13 cellular contexts compared by ENCODE assay signal in the genomic region with DNA sequence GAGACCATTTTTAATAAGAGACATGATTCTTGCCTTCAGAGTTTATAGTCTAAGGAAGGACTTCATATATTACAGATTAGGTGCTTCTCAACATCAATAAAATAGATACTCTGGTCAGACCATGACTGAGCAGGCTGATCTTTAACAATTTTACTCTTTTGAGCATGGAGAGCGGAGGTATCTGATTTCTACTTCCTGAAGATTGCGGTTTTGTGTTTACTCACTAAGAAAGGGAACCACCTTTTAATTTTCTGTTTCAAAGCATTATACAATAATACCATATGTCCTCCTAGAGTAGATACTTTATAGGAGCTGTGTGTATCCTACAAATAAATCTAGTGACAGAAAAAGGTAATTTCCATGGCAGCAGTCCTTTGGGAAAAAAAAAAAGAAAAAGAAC.
"Had no signal": no experiment of that assay in that cellular context is flagged by ENCODE, and none has a peak within 500 bp of the region (broad histone marks: within the 10 kb centered on the region; RNA-seq: fewer than 3 reads in every experiment).

No MANE protein-coding gene starts in this region.

- H3K27me3 ChIP-seq: hepatocyte, thyroid gland had no signal

- H3K4me1 Mint-ChIP-seq: central memory CD8-positive, alpha-beta T cell had no signal

- H3K4me3 ChIP-seq: adrenal gland, hepatocyte, thyroid gland had no signal

- H3K4me3 Mint-ChIP-seq: activated T-cell treated with anti-CD3 and anti-CD28 coated beads, Interleukin-2, amount 50 U/mL, for 72 hours; central memory CD8-positive, alpha-beta T cell; dendritic cell treated with granulocyte-macrophage colony-stimulating factor and Interleukin-4, amounts not matched to agents 40 ng/mL and 50 ng/mL, for 4 days had no signal

- H3K9me3 ChIP-seq: adrenal gland, neutrophil, thyroid gland had no signal

- H3K9me3 Mint-ChIP-seq: activated T-cell treated with anti-CD3 and anti-CD28 coated beads, Interleukin-2, amount 50 U/mL, for 72 hours; central memory CD8-positive, alpha-beta T cell; dendritic cell treated with granulocyte-macrophage colony-stimulating factor and Interleukin-4, amounts not matched to agents 40 ng/mL and 50 ng/mL, for 4 days had no signal

- H3K4me1 ChIP-seq: adrenal gland, thyroid gland had no signal

- FAIRE-seq: urothelium cell line had no signal

- H3K36me3 ChIP-seq: adrenal gland, neutrophil, thyroid gland had no signal

- H3K27ac ChIP-seq: adrenal gland, hepatocyte, neutrophil, thyroid gland had no signal

- DNase-seq: activated CD4-positive, alpha-beta T cell treated with anti-CD3 and anti-CD28 coated beads for 1 hour; activated CD4-positive, alpha-beta T cell treated with anti-CD3 and anti-CD28 coated beads, Interleukin-2, amount 50 U/mL, for 48 hours; activated T-cell treated with anti-CD3 and anti-CD28 coated beads, Interleukin-2, amount 50 U/mL, for 72 hours; adrenal gland; posterior cingulate gyrus; stimulated activated CD4-positive, alpha-beta T cell treated with anti-CD3 and anti-CD28 coated beads, Interleukin-15, amount 100 ng/mL, for 24 hours; stimulated activated CD4-positive, alpha-beta T cell treated with anti-CD3 and anti-CD28 coated beads, Interleukin-4, amount 100 ng/mL, for 4 hours; thyroid gland had no signal

- ATAC-seq: activated T-cell treated with anti-CD3 and anti-CD28 coated beads, Interleukin-2, amount 50 U/mL, for 72 hours had no signal

- H3K27me3 Mint-ChIP-seq: central memory CD8-positive, alpha-beta T cell; dendritic cell treated with granulocyte-macrophage colony-stimulating factor and Interleukin-4, amounts not matched to agents 40 ng/mL and 50 ng/mL, for 4 days had no signal

- H3K27ac Mint-ChIP-seq: activated T-cell treated with anti-CD3 and anti-CD28 coated beads, Interleukin-2, amount 50 U/mL, for 72 hours; dendritic cell treated with granulocyte-macrophage colony-stimulating factor and Interleukin-4, amounts not matched to agents 40 ng/mL and 50 ng/mL, for 4 days had no signal
